In the genomic region with DNA sequence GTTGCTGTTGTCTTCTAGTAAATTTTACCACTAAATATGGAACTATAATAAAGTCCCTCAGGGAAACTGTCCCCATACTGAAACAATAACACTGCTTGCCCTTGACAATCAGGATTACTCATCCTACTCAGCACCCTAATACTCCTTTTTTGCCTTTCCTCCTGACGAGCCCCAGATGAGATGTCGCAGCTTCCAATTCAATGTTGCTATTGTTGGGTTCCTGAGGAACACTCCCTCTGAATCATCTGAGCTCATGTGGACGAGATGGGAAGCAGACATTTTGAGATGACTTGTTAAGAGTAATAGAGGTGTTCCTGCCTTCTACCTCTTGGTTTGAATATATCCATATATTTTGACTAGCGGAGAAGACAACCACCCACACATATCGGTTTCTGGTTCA, we compare ENCODE assay signal across 2 cellular contexts.
TF ChIP-seq lines count a peak whose summit lies in the region.

No MANE protein-coding gene starts in this region.

TF ChIP-seq in GM23338, 12 proteins besides CTCF, POLR2A, EP300 and RAD21 (continues in another document):
- TF ChIP-seq JUNB (IDR thresholded peaks at IDR 0.05; ENCODE audit: unreplicated experiment) (no peak), CREB1 (CRISPR knock-in tag; IDR thresholded peaks at IDR 0.05; ENCODE audit: low read depth) (no peak), ZNF462 (CRISPR knock-in tag; IDR thresholded peaks at IDR 0.05) (no peak), STAT1 (IDR thresholded peaks at IDR 0.05; ENCODE audit: unreplicated experiment) (no peak), EZH2phosphoT487 (IDR thresholded peaks at IDR 0.05; ENCODE audit: unreplicated experiment) (no peak), EZH2 (IDR thresholded peaks at IDR 0.05; ENCODE audit: low read depth, unreplicated experiment) (no peak), POLR2AphosphoS5 (IDR thresholded peaks at IDR 0.05; ENCODE audit: low read depth) (no peak), ZNF114 (CRISPR knock-in tag; IDR thresholded peaks at IDR 0.05) (no peak)
- TF ChIP-seq, protein P1, sequence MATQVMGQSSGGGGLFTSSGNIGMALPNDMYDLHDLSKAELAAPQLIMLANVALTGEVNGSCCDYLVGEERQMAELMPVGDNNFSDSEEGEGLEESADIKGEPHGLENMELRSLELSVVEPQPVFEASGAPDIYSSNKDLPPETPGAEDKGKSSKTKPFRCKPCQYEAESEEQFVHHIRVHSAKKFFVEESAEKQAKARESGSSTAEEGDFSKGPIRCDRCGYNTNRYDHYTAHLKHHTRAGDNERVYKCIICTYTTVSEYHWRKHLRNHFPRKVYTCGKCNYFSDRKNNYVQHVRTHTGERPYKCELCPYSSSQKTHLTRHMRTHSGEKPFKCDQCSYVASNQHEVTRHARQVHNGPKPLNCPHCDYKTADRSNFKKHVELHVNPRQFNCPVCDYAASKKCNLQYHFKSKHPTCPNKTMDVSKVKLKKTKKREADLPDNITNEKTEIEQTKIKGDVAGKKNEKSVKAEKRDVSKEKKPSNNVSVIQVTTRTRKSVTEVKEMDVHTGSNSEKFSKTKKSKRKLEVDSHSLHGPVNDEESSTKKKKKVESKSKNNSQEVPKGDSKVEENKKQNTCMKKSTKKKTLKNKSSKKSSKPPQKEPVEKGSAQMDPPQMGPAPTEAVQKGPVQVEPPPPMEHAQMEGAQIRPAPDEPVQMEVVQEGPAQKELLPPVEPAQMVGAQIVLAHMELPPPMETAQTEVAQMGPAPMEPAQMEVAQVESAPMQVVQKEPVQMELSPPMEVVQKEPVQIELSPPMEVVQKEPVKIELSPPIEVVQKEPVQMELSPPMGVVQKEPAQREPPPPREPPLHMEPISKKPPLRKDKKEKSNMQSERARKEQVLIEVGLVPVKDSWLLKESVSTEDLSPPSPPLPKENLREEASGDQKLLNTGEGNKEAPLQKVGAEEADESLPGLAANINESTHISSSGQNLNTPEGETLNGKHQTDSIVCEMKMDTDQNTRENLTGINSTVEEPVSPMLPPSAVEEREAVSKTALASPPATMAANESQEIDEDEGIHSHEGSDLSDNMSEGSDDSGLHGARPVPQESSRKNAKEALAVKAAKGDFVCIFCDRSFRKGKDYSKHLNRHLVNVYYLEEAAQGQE (IDR thresholded peaks at IDR 0.05; ENCODE audit: unreplicated experiment) = no peak
- TF ChIP-seq, protein P2, sequence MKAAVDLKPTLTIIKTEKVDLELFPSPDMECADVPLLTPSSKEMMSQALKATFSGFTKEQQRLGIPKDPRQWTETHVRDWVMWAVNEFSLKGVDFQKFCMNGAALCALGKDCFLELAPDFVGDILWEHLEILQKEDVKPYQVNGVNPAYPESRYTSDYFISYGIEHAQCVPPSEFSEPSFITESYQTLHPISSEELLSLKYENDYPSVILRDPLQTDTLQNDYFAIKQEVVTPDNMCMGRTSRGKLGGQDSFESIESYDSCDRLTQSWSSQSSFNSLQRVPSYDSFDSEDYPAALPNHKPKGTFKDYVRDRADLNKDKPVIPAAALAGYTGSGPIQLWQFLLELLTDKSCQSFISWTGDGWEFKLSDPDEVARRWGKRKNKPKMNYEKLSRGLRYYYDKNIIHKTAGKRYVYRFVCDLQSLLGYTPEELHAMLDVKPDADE (IDR thresholded peaks at IDR 0.05) = no peak

TF ChIP-seq in H1, 55 proteins besides CTCF, POLR2A, EP300 and RAD21:
- TF ChIP-seq SIN3A (conservative IDR thresholded peaks at IDR 0.05 in 1 of 2, IDR thresholded peaks at IDR 0.05 in 1 of 2; ENCODE audit: low read depth in 1 of 2, low read length in 2 of 2) = no peak
- no peak for TF ChIP-seq POLR2AphosphoS5 (IDR thresholded peaks at IDR 0.05; ENCODE audit: low read depth, low read length)
- TF ChIP-seq YY1 (IDR thresholded peaks at IDR 0.05; ENCODE audit: low read depth, low read length) = no peak
- no peak for TF ChIP-seq JUN (IDR thresholded peaks at IDR 0.05; ENCODE audit: low read depth, low read length)
- TF ChIP-seq RBBP5 (IDR thresholded peaks at IDR 0.05; ENCODE audit: borderline replicate concordance, low read depth, low read length) = no peak
- no peak for TF ChIP-seq TBP (IDR thresholded peaks at IDR 0.05; ENCODE audit: low read depth, low read length)
- TF ChIP-seq SAP30 (IDR thresholded peaks at IDR 0.05; ENCODE audit: insufficient read depth, insufficient replicate concordance, low read length) = no peak
- no peak for TF ChIP-seq EGR1 (IDR thresholded peaks at IDR 0.05; ENCODE audit: borderline replicate concordance, low read depth, low read length)
- TF ChIP-seq POU5F1 (IDR thresholded peaks at IDR 0.05; ENCODE audit: low read depth, low read length) = no peak
- TF ChIP-seq NRF1 (IDR thresholded peaks at IDR 0.05; ENCODE audit: low read depth, low read length) = no peak
- TF ChIP-seq RFX5 (IDR thresholded peaks at IDR 0.05; ENCODE audit: borderline replicate concordance, low read depth, low read length) = no peak
- TF ChIP-seq BCL11A (IDR thresholded peaks at IDR 0.05; ENCODE audit: low read depth in 2 of 2, low read length in 2 of 2) = no peak
- no peak for TF ChIP-seq HDAC2 (IDR thresholded peaks at IDR 0.05; ENCODE audit: borderline replicate concordance in 1 of 2, low read depth in 2 of 2, low read length in 2 of 2)
- TF ChIP-seq CREB1 (IDR thresholded peaks at IDR 0.05) = no peak
